In the genomic region with DNA sequence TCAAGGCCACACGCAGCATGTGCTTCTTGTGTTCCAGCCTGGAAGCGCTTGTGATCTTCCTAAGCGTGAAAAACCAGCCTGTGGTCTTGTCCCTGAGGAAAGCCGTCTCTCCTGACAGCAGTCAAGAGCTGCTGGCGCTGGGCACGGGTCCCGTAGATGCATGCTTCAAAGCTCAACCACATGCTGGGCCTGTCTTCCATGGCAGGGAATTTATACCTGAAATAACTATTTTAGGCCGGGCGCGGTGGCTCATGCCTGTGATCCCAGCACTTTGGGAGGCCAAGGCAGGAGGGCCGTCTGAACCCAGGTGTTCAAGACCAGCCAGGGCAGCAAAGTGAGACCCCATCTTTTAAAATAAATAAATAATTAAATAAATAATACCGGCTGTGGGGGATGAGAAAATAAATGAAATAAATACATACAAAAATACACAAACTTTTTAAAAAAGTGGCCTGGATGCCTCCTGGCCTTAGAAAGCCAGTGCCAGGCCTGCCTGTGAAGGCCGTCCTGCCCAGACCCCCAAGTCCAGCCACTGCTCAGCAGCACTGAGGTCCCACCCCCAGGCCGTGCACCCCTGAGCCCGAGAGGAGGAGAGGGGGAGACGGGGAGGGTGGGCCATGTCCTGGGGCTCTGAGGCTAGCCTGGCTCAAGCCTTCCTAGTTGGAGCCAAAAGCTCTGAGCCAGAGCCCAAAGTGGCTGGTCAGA, we compare ENCODE assay signal across 16 cellular contexts. TPM values are rescaled to one million over a fixed set of nuclear protein-coding genes. Genes with fewer than 3 reads are reported as not detected.
"Had no signal": no experiment of that assay in that cellular context is flagged by ENCODE, and none has a peak within 500 bp of the region (broad histone marks: within the 10 kb centered on the region; RNA-seq: fewer than 3 reads in every experiment).

No MANE protein-coding gene starts in this region.

- H3K9me3 Mint-ChIP-seq: activated CD4-positive, alpha-beta memory T cell treated with anti-CD3 and anti-CD28 coated beads, Interleukin-2, amount 10 ng/mL, durations not matched to agents 7 days and 5 days; activated T-cell treated with anti-CD3 and anti-CD28 coated beads, Interleukin-2, amount 50 U/mL, for 72 hours; stimulated activated naive CD8-positive, alpha-beta T cell treated with anti-CD3 and anti-CD28 coated beads, Interleukin-15, Interleukin-2, amounts not matched to agents 100 ng/mL and 50 ng/mL, for 24 hours had no signal

- H3K9me3 ChIP-seq: adrenal gland, esophagus squamous epithelium, heart left ventricle, neutrophil, psoas muscle had no signal

- H3K27me3 ChIP-seq: adrenal gland, esophagus squamous epithelium, heart left ventricle, neutrophil had no signal

- H3K27me3 Mint-ChIP-seq: activated CD4-positive, alpha-beta memory T cell treated with anti-CD3 and anti-CD28 coated beads, Interleukin-2, amount 10 ng/mL, durations not matched to agents 7 days and 5 days; naive thymus-derived CD4-positive, alpha-beta T cell; stimulated activated naive CD8-positive, alpha-beta T cell treated with anti-CD3 and anti-CD28 coated beads, Interleukin-15, Interleukin-2, amounts not matched to agents 100 ng/mL and 50 ng/mL, for 24 hours had no signal

- H3K4me3 Mint-ChIP-seq: activated CD4-positive, alpha-beta memory T cell treated with anti-CD3 and anti-CD28 coated beads, Interleukin-2, amount 10 ng/mL, durations not matched to agents 7 days and 5 days; activated T-cell treated with anti-CD3 and anti-CD28 coated beads, Interleukin-2, amount 50 U/mL, for 72 hours; naive thymus-derived CD4-positive, alpha-beta T cell; stimulated activated naive CD8-positive, alpha-beta T cell treated with anti-CD3 and anti-CD28 coated beads, Interleukin-15, Interleukin-2, amounts not matched to agents 100 ng/mL and 50 ng/mL, for 24 hours had no signal

- DNase-seq: activated CD4-positive, alpha-beta memory T cell treated with anti-CD3 and anti-CD28 coated beads, Interleukin-2, amount 10 ng/mL, durations not matched to agents 7 days and 5 days; activated CD4-positive, alpha-beta T cell treated with anti-CD3 and anti-CD28 coated beads for 1 hour; activated T-cell treated with anti-CD3 and anti-CD28 coated beads, Interleukin-2, amount 50 U/mL, for 72 hours; central memory CD4-positive, alpha-beta T cell; esophagus squamous epithelium; foreskin fibroblast; midbrain; naive thymus-derived CD4-positive, alpha-beta T cell; stimulated activated CD4-positive, alpha-beta T cell treated with anti-CD3 and anti-CD28 coated beads, Interleukin-2, amount 100 ng/mL, for 48 hours had no signal

- FAIRE-seq: islet of Langerhans had no signal

- ATAC-seq: activated T-cell treated with anti-CD3 and anti-CD28 coated beads, Interleukin-2, amount 50 U/mL, for 72 hours; naive thymus-derived CD4-positive, alpha-beta T cell; psoas muscle had no signal

- H3K27ac Mint-ChIP-seq: activated CD4-positive, alpha-beta memory T cell treated with anti-CD3 and anti-CD28 coated beads, Interleukin-2, amount 10 ng/mL, durations not matched to agents 7 days and 5 days; activated T-cell treated with anti-CD3 and anti-CD28 coated beads, Interleukin-2, amount 50 U/mL, for 72 hours; naive thymus-derived CD4-positive, alpha-beta T cell; stimulated activated naive CD8-positive, alpha-beta T cell treated with anti-CD3 and anti-CD28 coated beads, Interleukin-15, Interleukin-2, amounts not matched to agents 100 ng/mL and 50 ng/mL, for 24 hours had no signal

- H3K4me3 ChIP-seq: adrenal gland, esophagus squamous epithelium, heart left ventricle, psoas muscle had no signal

- H3K27ac ChIP-seq: adrenal gland, esophagus squamous epithelium, heart left ventricle, neutrophil, psoas muscle had no signal

- H3K4me1 ChIP-seq: adrenal gland, esophagus squamous epithelium, psoas muscle had no signal

RNA-seq across cellular contexts. Expression of gene DOK7, which starts 58.7 kb away (rescaled TPM):
- total RNA-seq: activated CD4-positive, alpha-beta memory T cell treated with anti-CD3 and anti-CD28 coated beads, Interleukin-2, amount 10 ng/mL, durations not matched to agents 7 days and 5 days; activated T-cell treated with anti-CD3 and anti-CD28 coated beads, Interleukin-2, amount 50 U/mL, for 72 hours; naive thymus-derived CD4-positive, alpha-beta T cell; SK-MEL-5 had no signal
- polyA plus RNA-seq: naive thymus-derived CD4-positive, alpha-beta T cell had no signal
